In the genomic region with DNA sequence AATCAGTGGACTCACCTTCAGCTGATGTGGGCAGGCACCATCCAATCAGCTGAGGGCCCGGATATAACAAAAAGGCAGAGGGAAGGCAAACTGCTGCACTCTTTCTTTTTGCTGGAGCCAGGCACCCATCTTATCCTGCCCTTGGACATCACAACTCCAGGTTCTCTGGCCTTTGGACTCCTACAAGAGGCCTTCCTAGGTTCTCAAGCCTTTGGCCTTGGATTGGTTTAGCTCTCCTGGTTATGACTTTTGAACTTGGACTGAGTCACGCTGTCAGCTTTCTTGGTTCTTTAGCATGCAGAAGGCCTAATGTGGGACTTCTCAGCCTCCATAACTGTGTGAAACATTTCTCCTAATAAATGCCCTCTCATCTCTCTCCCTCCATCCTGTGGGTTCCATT, we compare ENCODE assay signal across 21 cellular contexts. TPM values are rescaled to one million over a fixed set of nuclear protein-coding genes. Genes with fewer than 3 reads are reported as not detected.
DNase-seq lines count a peak whose midpoint lies in the region; ATAC-seq, FAIRE-seq and TF ChIP-seq lines count a peak whose summit lies in the region.
"Had no signal": no experiment of that assay in that cellular context is flagged by ENCODE, and none has a peak within 500 bp of the region (broad histone marks: within the 10 kb centered on the region; RNA-seq: fewer than 3 reads in every experiment).

No MANE protein-coding gene starts in this region.

- H3K9me3 Mint-ChIP-seq in GM23338 = no peaks in the 10 kb centered on the region
- H3K9me3 Mint-ChIP-seq: CD4-positive, alpha-beta T cell; HFFc6 had no signal

- FAIRE-seq in K562 (lab: Jason Lieb, UNC) (peak; percentile 15), small intestine (lab: Jason Lieb, UNC) (no peak)
- FAIRE-seq: A549, GM12892, GM18507 had no signal

- BruUV-seq in K562 (replicated peaks; lab: Mats Ljungman, UMichigan) (no TSS peak), PC-9 (replicated peaks; lab: Mats Ljungman, UMichigan) (no TSS peak)

- no peak overlapping the region for H3K4me3 ChIP-seq in GM23338
- H3K4me3 ChIP-seq in K562 = no peak overlapping the region
- no peak overlapping the region for H3K4me3 ChIP-seq in small intestine (ENCODE audit: low read depth in 1 of 2, low read length in 2 of 2)
- no peak overlapping the region for H3K4me3 ChIP-seq in ovary
- H3K4me3 ChIP-seq in PC-9 = no peak overlapping the region
- H3K4me3 ChIP-seq: A549, GM23248 had no signal

- H3K9me1 ChIP-seq in K562 (ENCODE audit: control insufficient read depth, insufficient read depth, low read length) = no peaks in the 10 kb centered on the region

- intact Hi-C loops in K562 (cut with micrococcal nuclease) (no loop called here), ovary (cut with DNase I) (no loop called here), PC-9 (cut with micrococcal nuclease; ENCODE audit: unreplicated experiment) (no loop called here)

- 32% methylated on average over 2 of the region's 2 CpGs for WGBS in K562 (ENCODE audit: insufficient coverage, low coverage, missing lambda C conversion rate)
- WGBS in small intestine, 3 donors = 60 to 71% (median 60%) methylated on average over 2 of the region's 2 CpGs
- 45 to 74% (median 68%) methylated on average over 2 of the region's 2 CpGs for WGBS in ovary, 3 donors

- H3K36me3 ChIP-seq in GM23338 (ENCODE audit: insufficient read depth) = no peaks in the 10 kb centered on the region
- no peaks in the 10 kb centered on the region for H3K36me3 ChIP-seq in K562 (ENCODE audit: control insufficient read depth, insufficient read depth, low read length)
- H3K36me3 ChIP-seq in small intestine (ENCODE audit: control insufficient read depth in 2 of 2, insufficient read depth in 2 of 2, low read length in 2 of 2) = no peaks in the 10 kb centered on the region
- no peaks in the 10 kb centered on the region for H3K36me3 ChIP-seq in ovary
- no peaks in the 10 kb centered on the region for H3K36me3 ChIP-seq in PC-9 (ENCODE audit: low read depth)

- H3K27ac ChIP-seq in GM23338 (ENCODE audit: low read depth) (no peak overlapping the region), K562 (ENCODE audit: extremely low read depth, low read depth, low read length) (no peak overlapping the region), small intestine (ENCODE audit: low read depth in 1 of 2, low read length in 1 of 2) (no peak overlapping the region), ovary (no peak overlapping the region), PC-9 (no peak overlapping the region)
- H3K27ac ChIP-seq: 22Rv1, A549, C4-2B, GM23248 had no signal

- H3K79me2 ChIP-seq in GM23338 (replicated peaks; ENCODE audit: insufficient read depth) (no peaks in the 10 kb centered on the region), K562 (ENCODE audit: control insufficient read depth, insufficient read depth, low read length) (no peaks in the 10 kb centered on the region), PC-9 (ENCODE audit: low read depth) (no peaks in the 10 kb centered on the region)

- H3K9me3 ChIP-seq in K562 (replicated peaks; ENCODE audit: control insufficient read depth, insufficient read depth, low read depth, low read length) (no peaks in the 10 kb centered on the region), small intestine (ENCODE audit: control insufficient read depth, low read depth) (no peaks in the 10 kb centered on the region), ovary (no peaks in the 10 kb centered on the region), PC-9 (ENCODE audit: insufficient read depth, low read depth) (no peaks in the 10 kb centered on the region)
- H3K9me3 ChIP-seq: A549 had no signal

- no peak for ATAC-seq in GM23338
- ATAC-seq in K562 = no peak
- ATAC-seq: A549, HCT116 had no signal

- H3K4me2 ChIP-seq in GM23338 (no peak overlapping the region), K562 (ENCODE audit: insufficient read depth, low read length) (no peak overlapping the region), PC-9 (no peak overlapping the region)
- H3K4me2 ChIP-seq: A549 had no signal

- TF ChIP-seq RAD21 in K562 (CRISPR knock-in tag; conservative IDR thresholded peaks at IDR 0.05 in 1 of 2, IDR thresholded peaks at IDR 0.05 in 1 of 2) = no peak

- no peaks in the 10 kb centered on the region for H3K4me1 Mint-ChIP-seq in GM23338

- no peak for TF ChIP-seq CTCF in GM23338 (conservative IDR thresholded peaks at IDR 0.05; ENCODE audit: low read depth in 2 of 2)
- no peak for TF ChIP-seq CTCF in K562 (IDR thresholded peaks at IDR 0.05 in 2 of 3, conservative IDR thresholded peaks at IDR 0.05 in 1 of 3; ENCODE audit: insufficient read depth in 2 of 3, low read depth in 1 of 3, low read length in 3 of 3)
- no peak for TF ChIP-seq CTCF in ovary (IDR thresholded peaks at IDR 0.05)
- TF ChIP-seq CTCF in PC-9 (conservative IDR thresholded peaks at IDR 0.05) = no peak

- no peaks in the 10 kb centered on the region for H3K9me2 ChIP-seq in GM23338 (ENCODE audit: insufficient read depth)
- no peaks in the 10 kb centered on the region for H3K9me2 ChIP-seq in PC-9 (ENCODE audit: insufficient read depth)

- TF ChIP-seq POLR2A in K562 (conservative IDR thresholded peaks at IDR 0.05) (no peak), ovary (IDR thresholded peaks at IDR 0.05) (no peak)

- H3K4me1 ChIP-seq in GM23338 (ENCODE audit: insufficient read depth) (no peaks in the 10 kb centered on the region), K562 (replicated peaks in 1 of 2; ENCODE audit: control insufficient read depth in 2 of 2, insufficient read depth in 2 of 2, low read length in 2 of 2) (no peaks in the 10 kb centered on the region), small intestine (ENCODE audit: control insufficient read depth in 2 of 2, insufficient read depth in 1 of 2, low read depth in 1 of 2, low read length in 1 of 2) (no peaks in the 10 kb centered on the region), ovary (ENCODE audit: insufficient read depth) (no peaks in the 10 kb centered on the region), PC-9 (replicated peaks; ENCODE audit: insufficient read depth) (no peaks in the 10 kb centered on the region)
- H3K4me1 ChIP-seq: A549 had no signal

- DNase-seq in GM23338 (ENCODE audit: low spot score) (no peak), K562 (ENCODE audit: extremely low read depth in 1 of 4, low spot score in 3 of 4) (no peak), mesenteric fat pad (ENCODE audit: low spot score) (peak; percentile 33), small intestine (peak; percentile 85), ovary (no peak), PC-9 (no peak)
- no peak for DNase-seq in stimulated activated CD4-positive, alpha-beta T cell treated with anti-CD3 and anti-CD28 coated beads, Interleukin-15, amount 100 ng/mL, for 24 hours
- DNase-seq: AML-193; CD4-positive, alpha-beta T cell; DMS153; DMS79; GDM1; GM23248; H7; HFFc6 had no signal

- TF ChIP-seq EP300 in K562 (IDR thresholded peaks at IDR 0.05; ENCODE audit: low read length) (no peak), ovary (IDR thresholded peaks at IDR 0.05) (no peak)

- CTCF ChIA-PET in K562 (lab: Yijun Ruan, JAX; ENCODE audit: low intra/inter-chr PET ratio) (no interaction called here), PC-9 (lab: Charles Lee) (no interaction called here)

- in situ Hi-C loops in K562 (cut with MboI) = no loop called here

- no peak overlapping the region for H3K9ac ChIP-seq in K562 (ENCODE audit: insufficient read depth in 1 of 2, low read depth in 2 of 2, low read length in 2 of 2)
- H3K9ac ChIP-seq: GM23248 had no signal

- H3K4me3 Mint-ChIP-seq in GM23338 = no peak overlapping the region
- H3K4me3 Mint-ChIP-seq: CD4-positive, alpha-beta T cell; HFFc6 had no signal

- H3K27me3 Mint-ChIP-seq in GM23338 (ENCODE audit: insufficient read depth, low read depth, poor library complexity) = peaks cover 9% of the 10 kb centered on the region
- H3K27me3 Mint-ChIP-seq: CD4-positive, alpha-beta T cell had no signal

- H4K20me1 ChIP-seq in GM23338 (replicated peaks; ENCODE audit: insufficient read depth) (no peaks in the 10 kb centered on the region), K562 (replicated peaks; ENCODE audit: control insufficient read depth, insufficient read depth, low read length) (no peaks in the 10 kb centered on the region), PC-9 (ENCODE audit: insufficient read depth) (no peaks in the 10 kb centered on the region)

- H3F3A ChIP-seq in GM23338 (replicated peaks; ENCODE audit: low read depth) (no peaks in the 10 kb centered on the region), PC-9 (ENCODE audit: insufficient read depth, low read depth) (peaks cover 2% of the 10 kb centered on the region; the same call in 1 of the 2 replicates)

- no peak overlapping the region for H3K27ac Mint-ChIP-seq in GM23338
- H3K27ac Mint-ChIP-seq: CD4-positive, alpha-beta T cell; HFFc6 had no signal

- H3K27me3 ChIP-seq in GM23338 (ENCODE audit: insufficient read depth) = no peaks in the 10 kb centered on the region
- H3K27me3 ChIP-seq in K562 (ENCODE audit: control insufficient read depth in 2 of 2, insufficient read depth in 2 of 2, low read length in 2 of 2) = no peaks in the 10 kb centered on the region
- no peaks in the 10 kb centered on the region for H3K27me3 ChIP-seq in small intestine (ENCODE audit: control insufficient read depth in 2 of 2, insufficient read depth in 2 of 2, low read length in 2 of 2)
- H3K27me3 ChIP-seq in ovary = no peaks in the 10 kb centered on the region
- no peaks in the 10 kb centered on the region for H3K27me3 ChIP-seq in PC-9 (ENCODE audit: insufficient read depth, low read depth)

- H3K36me3 Mint-ChIP-seq in GM23338 (ENCODE audit: low read depth) = no peaks in the 10 kb centered on the region

- H2AFZ ChIP-seq in GM23338 (0 out of 2 replicates have a peak overlapping the region, but pooled peaks have one; percentile 43), K562 (ENCODE audit: low read depth, low read length) (peak overlapping the region; percentile 35; the same call in 1 of the 2 replicates), PC-9 (no peak overlapping the region)
- H2AFZ ChIP-seq: GM23248 had no signal

- POLR2A ChIA-PET in K562 (lab: Yijun Ruan, JAX) (no interaction called here), PC-9 (lab: Charles Lee; ENCODE audit: unreplicated experiment) (interaction anchor here (0.6 kb wide), 1 partner anchor 19 kb away, joined by 4 read pairs; no protein-coding TSS in a partner anchor)

RNA-seq across cellular contexts. Expression of a gene that starts 23.0 kb away (rescaled TPM):
- 37.5 and 46.3 TPM in 2 replicates for total RNA-seq in GM23338 (2014; rRNA removed; shearing (Covaris generic))
- polyA plus RNA-seq in GM23338 (2016; fragmentation: Nextera tagmentation; extraction: Ambion mirVana) (15.1 and 25.6 TPM in 2 replicates), K562 (2011; rRNA removed) (6.0 and 8.8 TPM in 2 replicates), K562 (2014; fragmentation: Illumina TruSeq; extraction: Trizol) (7.3 and 7.6 TPM in 2 replicates), K562 (2014; fragmentation: Nextera tagmentation; extraction: Ambion mirVana) (1 to 10 TPM; 2.7 to 3.3 TPM), K562 (2014; rRNA removed) (4.0 and 4.4 TPM in 2 replicates), small intestine (1 to 10 TPM; 1.1 to 1.9 (median 1.4) TPM), ovary (1 to 10 TPM; 3.5 to 4.1 TPM)
- 5.2 and 25.3 TPM in 2 replicates for total RNA-seq in K562 (2011; cell fraction: chromatin; rRNA removed; ENCODE audit: low replicate concordance)
- 2.7 and 4.3 TPM in 2 replicates for total RNA-seq in K562 (2011; cell fraction: nucleolus; rRNA removed)
- 5.8 and 7.4 TPM in 2 replicates for total RNA-seq in K562 (2011; cell fraction: nucleoplasm; rRNA removed)
- total RNA-seq in K562 (2014; rRNA removed) (5.9 and 7.7 TPM in 2 replicates), K562 (2014; rRNA removed; fragmentation: Illumina TruSeq; extraction: Trizol) (12.6 and 14.9 TPM in 2 replicates), K562 (2015; rRNA removed; fragmentation: Illumina TruSeq; extraction: Trizol) (11.2 and 12.6 TPM in 2 replicates), K562 (2021) (7.6 and 8.7 TPM in 2 replicates), mesenteric fat pad (6.4 TPM), ovary (10 to 100 TPM in 6 of 7 donors, 1 to 10 TPM in 1; 9.7 to 21.3 (median 11.9) TPM), PC-9 (2021) (6.5 and 7.8 TPM in 2 replicates)
- 1.1 and 2.3 TPM in 2 replicates for polyA plus RNA-seq in K562 (2011; cell fraction: cytosol; rRNA removed)
- polyA plus RNA-seq in K562 (2011; cell fraction: nucleus; rRNA removed) = 2.0 and 2.2 TPM in 2 replicates
- polyA plus RNA-seq in K562 (2012) = 4.8 and 8.2 TPM in 2 replicates
- polyA minus RNA-seq in K562 (2011; rRNA and poly(A)+ RNA removed) = 22.4 and 23.4 TPM in 2 replicates
- 9.2 and 10.0 TPM in 2 replicates for polyA minus RNA-seq in K562 (2011; cell fraction: cytosol; rRNA and poly(A)+ RNA removed)
- polyA minus RNA-seq in K562 (2011; cell fraction: nucleus; rRNA and poly(A)+ RNA removed) = 5.4 and 12.2 TPM in 2 replicates

RNA-seq across cellular contexts. Expression of a gene that starts 55.9 kb away (rescaled TPM):
- total RNA-seq in GM23338 (2014; rRNA removed; shearing (Covaris generic)) = 72.4 and 91.9 TPM in 2 replicates
- polyA plus RNA-seq in GM23338 (2016; fragmentation: Nextera tagmentation; extraction: Ambion mirVana) = 20.1 and 22.1 TPM in 2 replicates
- 140 and 293 TPM in 2 replicates for total RNA-seq in K562 (2011; cell fraction: chromatin; rRNA removed; ENCODE audit: low replicate concordance)
- 64.2 and 82.5 TPM in 2 replicates for total RNA-seq in K562 (2011; cell fraction: nucleolus; rRNA removed)
- 142 and 155 TPM in 2 replicates for total RNA-seq in K562 (2011; cell fraction: nucleoplasm; rRNA removed)
- total RNA-seq in K562 (2014; rRNA removed) = 50.9 and 53.8 TPM in 2 replicates
- 85.4 and 93.5 TPM in 2 replicates for total RNA-seq in K562 (2014; rRNA removed; fragmentation: Illumina TruSeq; extraction: Trizol)
- 77.5 and 83.7 TPM in 2 replicates for total RNA-seq in K562 (2015; rRNA removed; fragmentation: Illumina TruSeq; extraction: Trizol)
- total RNA-seq in K562 (2021) = 77.9 and 80.6 TPM in 2 replicates
- polyA plus RNA-seq in K562 (2011; rRNA removed) = 53.9 and 76.8 TPM in 2 replicates
- 13.1 and 21.1 TPM in 2 replicates for polyA plus RNA-seq in K562 (2011; cell fraction: cytosol; rRNA removed)
- 28.7 and 37.1 TPM in 2 replicates for polyA plus RNA-seq in K562 (2011; cell fraction: nucleus; rRNA removed)
- 44.8 and 47.1 TPM in 2 replicates for polyA plus RNA-seq in K562 (2012)
- 58.8 and 70.0 TPM in 2 replicates for polyA plus RNA-seq in K562 (2014; fragmentation: Illumina TruSeq; extraction: Trizol)
- 10 to 100 TPM; 16.4 to 20.6 TPM for polyA plus RNA-seq in K562 (2014; fragmentation: Nextera tagmentation; extraction: Ambion mirVana)
- polyA plus RNA-seq in K562 (2014; rRNA removed) = 37.5 and 42.7 TPM in 2 replicates
- polyA minus RNA-seq in K562 (2011; rRNA and poly(A)+ RNA removed) = 181 and 192 TPM in 2 replicates
- 91.7 and 144 TPM in 2 replicates for polyA minus RNA-seq in K562 (2011; cell fraction: cytosol; rRNA and poly(A)+ RNA removed)
- 66.8 and 92.1 TPM in 2 replicates for polyA minus RNA-seq in K562 (2011; cell fraction: nucleus; rRNA and poly(A)+ RNA removed)
- 69.8 TPM for total RNA-seq in mesenteric fat pad
- polyA plus RNA-seq in small intestine = 10 to 100 TPM; 17.6 to 23.3 (median 22.7) TPM
- 10 to 100 TPM; 47.3 to 68.8 (median 64.7) TPM for total RNA-seq in ovary
- 10 to 100 TPM; 20.9 to 29.7 TPM for polyA plus RNA-seq in ovary
- 78.9 and 86.4 TPM in 2 replicates for total RNA-seq in PC-9 (2021)

Comparison
In these comparisons a context has a peak if more than half of its experiments do, and no peak if none do; other contexts are left out.
1. DNase-seq: peak in mesenteric fat pad (single experiment) and small intestine (single experiment); none in GM23338 (single experiment), K562 (0 of 4), ovary (0 of 5), stimulated activated CD4-positive, alpha-beta T cell treated with anti-CD3 and anti-CD28 coated beads, Interleukin-15, amount 100 ng/mL, for 24 hours (single experiment) and PC-9 (0 of 2).